In genomic region chr11:124740277-124740882, GRCh38 we compare ENCODE assay signal across 7 cellular contexts. TPM values are rescaled to one million over a fixed set of nuclear protein-coding genes. Genes with fewer than 3 reads are reported as not detected.
DNase-seq lines count a peak whose midpoint lies in the region; ATAC-seq, FAIRE-seq and TF ChIP-seq lines count a peak whose summit lies in the region.

No MANE protein-coding gene starts in this region.

- H3K4me1 Mint-ChIP-seq in activated CD8-positive, alpha-beta memory T cell treated with anti-CD3 and anti-CD28 coated beads, Interleukin-2, amount 10 ng/mL, durations not matched to agents 7 days and 5 days = peaks cover 19% of the 10 kb centered on the region

- H3K36me3 ChIP-seq in fibroblast of lung (ENCODE audit: control insufficient read depth, insufficient read depth, low read length) (no peaks in the 10 kb centered on the region), ovary (no peaks in the 10 kb centered on the region)

- TF ChIP-seq EP300 in ovary (IDR thresholded peaks at IDR 0.05) = no peak

- no peaks in the 10 kb centered on the region for H3K79me2 ChIP-seq in fibroblast of lung (ENCODE audit: control insufficient read depth, insufficient read depth, low read length)

- CTCF ChIA-PET in activated CD8-positive, alpha-beta memory T cell treated with anti-CD3 and anti-CD28 coated beads, Interleukin-2, amount 10 ng/mL, durations not matched to agents 7 days and 5 days (lab: Charles Lee) = interaction anchor here (0.9 to 3.1 kb wide), 11 partner anchors 13 to 96 kb away, joined by 3 to 10 read pairs (median 5); partner anchors contain the start of genes SIAE and SPA17

- H2AFZ ChIP-seq in fibroblast of lung (ENCODE audit: low read length) = peak overlapping the region; percentile 61

- TF ChIP-seq POLR2A in ovary (IDR thresholded peaks at IDR 0.05) = no peak

- DNase-seq in GM18507 (ENCODE audit: extremely low spot score, insufficient read length, low read depth) (no peak), NCI-H345 treated with DMSO at 0.1 percent for 48 hours (lab: John Stamatoyannopoulos, UW; ENCODE audit: unreplicated experiment) (peak; percentile 17), fibroblast of lung (ENCODE audit: low read depth in 2 of 2) (peak in 1 of 2 donors; percentile 21), ovary (peak in 1 of 5 donors; percentile 37)
- DNase-seq in activated CD8-positive, alpha-beta memory T cell treated with anti-CD3 and anti-CD28 coated beads, Interleukin-2, amount 10 ng/mL, durations not matched to agents 7 days and 5 days = peak; percentile 61

- H4K20me1 ChIP-seq in fibroblast of lung (ENCODE audit: control insufficient read depth, extremely low read depth, insufficient read depth, low read length) = no peaks in the 10 kb centered on the region

- ATAC-seq in HG02759 (IDR thresholded peaks at IDR 0.05; ENCODE audit: unreplicated experiment) (peak; percentile 42), GM19328 (IDR thresholded peaks at IDR 0.05; ENCODE audit: unreplicated experiment) (no peak)
- peak; percentile 31 for ATAC-seq in activated CD8-positive, alpha-beta memory T cell treated with anti-CD3 and anti-CD28 coated beads, Interleukin-2, amount 10 ng/mL, durations not matched to agents 7 days and 5 days

- no peaks in the 10 kb centered on the region for H3K9me3 Mint-ChIP-seq in activated CD8-positive, alpha-beta memory T cell treated with anti-CD3 and anti-CD28 coated beads, Interleukin-2, amount 10 ng/mL, durations not matched to agents 7 days and 5 days (ENCODE audit: low read depth)

- FAIRE-seq in GM18507 (lab: Jason Lieb, UNC) = peak; percentile 58

- H3K27ac ChIP-seq in fibroblast of lung (ENCODE audit: insufficient read depth, low read length) = no peak overlapping the region
- no peak overlapping the region for H3K27ac ChIP-seq in ovary

- peak overlapping the region; percentile 59 to 65 (median 62) for H3K4me3 ChIP-seq in fibroblast of lung (replicated peaks in 1 of 4; ENCODE audit: control extremely low read depth in 1 of 4, insufficient read depth in 1 of 4, low read depth in 3 of 4, low read length in 4 of 4)
- H3K4me3 ChIP-seq in ovary = peak overlapping the region; percentile 41

- H3K9me3 ChIP-seq in fibroblast of lung (ENCODE audit: control insufficient read depth, insufficient read depth, low read depth, low read length) (no peaks in the 10 kb centered on the region), ovary (no peaks in the 10 kb centered on the region)

- intact Hi-C loops in ovary (cut with DNase I) = no loop called here

- H3K4me3 Mint-ChIP-seq in activated CD8-positive, alpha-beta memory T cell treated with anti-CD3 and anti-CD28 coated beads, Interleukin-2, amount 10 ng/mL, durations not matched to agents 7 days and 5 days = peak overlapping the region; percentile 74

- no peak overlapping the region for H3K27ac Mint-ChIP-seq in activated CD8-positive, alpha-beta memory T cell treated with anti-CD3 and anti-CD28 coated beads, Interleukin-2, amount 10 ng/mL, durations not matched to agents 7 days and 5 days

- H3K27me3 ChIP-seq in fibroblast of lung (ENCODE audit: control insufficient read depth, insufficient read depth, low read length) = peaks cover 2% of the 10 kb centered on the region
- no peaks in the 10 kb centered on the region for H3K27me3 ChIP-seq in ovary

- H3K4me1 ChIP-seq in fibroblast of lung (ENCODE audit: control insufficient read depth, extremely low read depth, insufficient read depth, low read length) (no peaks in the 10 kb centered on the region), ovary (ENCODE audit: insufficient read depth) (peaks cover 2% of the 10 kb centered on the region)

- 1 to 2% (median 1%) methylated on average over 35 to 37 of the region's 37 CpGs for WGBS in ovary, 3 donors

- H3K36me3 Mint-ChIP-seq in activated CD8-positive, alpha-beta memory T cell treated with anti-CD3 and anti-CD28 coated beads, Interleukin-2, amount 10 ng/mL, durations not matched to agents 7 days and 5 days = no peaks in the 10 kb centered on the region

- peaks cover 65% of the 10 kb centered on the region for H3K27me3 Mint-ChIP-seq in activated CD8-positive, alpha-beta memory T cell treated with anti-CD3 and anti-CD28 coated beads, Interleukin-2, amount 10 ng/mL, durations not matched to agents 7 days and 5 days

- TF ChIP-seq CTCF in fibroblast of lung (conservative IDR thresholded peaks at IDR 0.05 in 1 of 2, IDR thresholded peaks at IDR 0.05 in 1 of 2; ENCODE audit: low read depth in 1 of 2, low read length in 2 of 2) = peak; percentile 48 to 53
- TF ChIP-seq CTCF in ovary (IDR thresholded peaks at IDR 0.05) = peak in 1 of 3 donors; percentile 10

- peak overlapping the region; percentile 45 for H3K9ac ChIP-seq in fibroblast of lung (ENCODE audit: insufficient read depth, low read length)

- peak overlapping the region; percentile 91 for H3K4me2 ChIP-seq in fibroblast of lung (ENCODE audit: extremely low read depth, insufficient read depth, low read length)

RNA-seq across cellular contexts. Expression of gene NRGN, which starts 0.6 kb away (rescaled TPM):
- total RNA-seq in activated CD8-positive, alpha-beta memory T cell treated with anti-CD3 and anti-CD28 coated beads, Interleukin-2, amount 10 ng/mL, durations not matched to agents 7 days and 5 days = 1 to 10 TPM; 6.6 TPM
- 0.17 TPM in 1 of 2 replicates, not detected in the other for total RNA-seq in fibroblast of lung
- polyA plus RNA-seq in fibroblast of lung = 4.9 and 10.8 TPM in 2 replicates
- 10.9 and 21.1 TPM in 2 replicates for polyA plus RNA-seq in fibroblast of lung (2012)
- 16.6 and 16.8 TPM in 2 replicates for polyA minus RNA-seq in fibroblast of lung (ENCODE audit: low replicate concordance)
- total RNA-seq in ovary = 1 to 10 TPM in 6 of 7 donors, not detected in 1; 1.1 to 7.0 (median 4.2) TPM
- polyA plus RNA-seq in ovary = 1 to 10 TPM; 3.3 to 5.1 TPM

RNA-seq across cellular contexts. Expression of gene VSIG2, which starts 11.7 kb away (rescaled TPM):
- total RNA-seq in activated CD8-positive, alpha-beta memory T cell treated with anti-CD3 and anti-CD28 coated beads, Interleukin-2, amount 10 ng/mL, durations not matched to agents 7 days and 5 days = not detected
- total RNA-seq in fibroblast of lung (not detected in 2 replicates), ovary (10 to 100 TPM in 1 of 7 donors, 1 to 10 TPM in 3, under 1 TPM in 2, not detected in 1; 0.38 to 27.1 (median 1.8) TPM)
- polyA plus RNA-seq in fibroblast of lung (0.06 TPM in 1 of 2 replicates, not detected in the other), ovary (under 1 TPM; 0.30 to 0.48 TPM)
- 0.09 and 0.15 TPM in 2 replicates for polyA plus RNA-seq in fibroblast of lung (2012)
- polyA minus RNA-seq in fibroblast of lung (ENCODE audit: low replicate concordance) = not detected in 2 replicates

RNA-seq across cellular contexts. Expression of gene ESAM, which starts 21.7 kb away (rescaled TPM):
- total RNA-seq in activated CD8-positive, alpha-beta memory T cell treated with anti-CD3 and anti-CD28 coated beads, Interleukin-2, amount 10 ng/mL, durations not matched to agents 7 days and 5 days = under 1 TPM; 0.16 to 0.76 TPM
- total RNA-seq in fibroblast of lung (under 0.01 and 0.26 TPM in 2 replicates), ovary (10 to 100 TPM in 4 of 7 donors, 1 to 10 TPM in 3; 7.3 to 28.4 (median 11.2) TPM)
- polyA plus RNA-seq in fibroblast of lung (0.10 and 2.7 TPM in 2 replicates), ovary (10 to 100 TPM; 40.7 to 46.6 TPM)
- polyA plus RNA-seq in fibroblast of lung (2012) = 0.16 and 2.4 TPM in 2 replicates
- polyA minus RNA-seq in fibroblast of lung (ENCODE audit: low replicate concordance) = 2.6 TPM in 1 of 2 replicates, not detected in the other

RNA-seq across cellular contexts. Expression of gene MSANTD2, which starts 59.8 kb away (rescaled TPM):
- 10 to 100 TPM in 1 of 2 experiments, 1 to 10 TPM in 1; 8.5 to 10.2 TPM for total RNA-seq in activated CD8-positive, alpha-beta memory T cell treated with anti-CD3 and anti-CD28 coated beads, Interleukin-2, amount 10 ng/mL, durations not matched to agents 7 days and 5 days
- total RNA-seq in fibroblast of lung (6.2 and 6.3 TPM in 2 replicates), ovary (10 to 100 TPM; 14.8 to 19.4 (median 17.1) TPM)
- polyA plus RNA-seq in fibroblast of lung (5.6 and 6.6 TPM in 2 replicates), ovary (10 to 100 TPM in 1 of 2 donors, 1 to 10 TPM in 1; 9.9 to 16.7 TPM)
- 3.9 and 4.2 TPM in 2 replicates for polyA plus RNA-seq in fibroblast of lung (2012)
- 1.1 and 1.6 TPM in 2 replicates for polyA minus RNA-seq in fibroblast of lung (ENCODE audit: low replicate concordance)
